In genomic region chr2:46471-47345, GRCh38 we compare ENCODE assay signal across 9 cellular contexts. TPM values are rescaled to one million over a fixed set of nuclear protein-coding genes. Genes with fewer than 3 reads are reported as not detected.
DNase-seq lines count a peak whose midpoint lies in the region; ATAC-seq, FAIRE-seq and TF ChIP-seq lines count a peak whose summit lies in the region.
"Had no signal": no experiment of that assay in that cellular context is flagged by ENCODE, and none has a peak within 500 bp of the region (broad histone marks: within the 10 kb centered on the region; RNA-seq: fewer than 3 reads in every experiment).

Gene FAM110C, minus strand, starts transcription at chr2:46505. Its CDS starts 120 bp downstream, at chr2:46385.

- no peak within 1 kb of the TSS for H3K4me3 ChIP-seq in foreskin fibroblast (ENCODE audit: low read depth in 1 of 2, low read length in 2 of 2)
- peak within 1 kb of the TSS; percentile 76 for H3K4me3 ChIP-seq in thymus (ENCODE audit: low read length)

- H3K36me3 Mint-ChIP-seq in natural killer cell treated with Interleukin-12 subunit alpha and Interleukin-12 subunit beta and Interleukin-15 and Interleukin-18, amount 100 ng/mL, for 72 hours, result no peaks in the 10 kb centered on the region

- peaks cover 10 to 16% of the 10 kb centered on the region in 2 donors for H3K27me3 Mint-ChIP-seq in natural killer cell treated with Interleukin-12 subunit alpha and Interleukin-12 subunit beta and Interleukin-15 and Interleukin-18, amount 100 ng/mL, for 72 hours

- 3% methylated on average over 75 of the region's 75 CpGs for WGBS in thymus

- H3K27ac Mint-ChIP-seq in natural killer cell treated with Interleukin-12 subunit alpha and Interleukin-12 subunit beta and Interleukin-15 and Interleukin-18, amount 100 ng/mL, for 72 hours, result peak within 1 kb of the TSS; percentile 15 to 65

- peak; percentile 80 to 82 for ATAC-seq in natural killer cell treated with Interleukin-12 subunit alpha and Interleukin-12 subunit beta and Interleukin-15 and Interleukin-18, amount 100 ng/mL, for 72 hours

- peaks cover 26% of the 10 kb centered on the region for H3K27me3 ChIP-seq in thymus (ENCODE audit: control insufficient read depth, insufficient read depth)

- no peaks in the 10 kb centered on the region for H3K9me3 ChIP-seq in thymus (ENCODE audit: control insufficient read depth)

- no peak for TF ChIP-seq POLR2A in H54 (IDR thresholded peaks at IDR 0.05; ENCODE audit: low read depth, low read length)

- TF ChIP-seq CTCF in foreskin fibroblast (IDR thresholded peaks at IDR 0.05; ENCODE audit: low read depth, low read length), result no peak

- no peaks in the 10 kb centered on the region for H3K36me3 ChIP-seq in thymus (ENCODE audit: control insufficient read depth, insufficient read depth)

- H3K27ac ChIP-seq in thymus (ENCODE audit: low read depth), result peak within 1 kb of the TSS; percentile 84

- H3K4me1 ChIP-seq in thymus (ENCODE audit: control insufficient read depth, insufficient read depth, low read length), result peaks cover 8% of the 10 kb centered on the region

- no peak for FAIRE-seq in H54 (lab: Jason Lieb, UNC)

- peak within 1 kb of the TSS; percentile 83 for H3K4me3 Mint-ChIP-seq in natural killer cell treated with Interleukin-12 subunit alpha and Interleukin-12 subunit beta and Interleukin-15 and Interleukin-18, amount 100 ng/mL, for 72 hours

- H3K4me1 Mint-ChIP-seq in natural killer cell treated with Interleukin-12 subunit alpha and Interleukin-12 subunit beta and Interleukin-15 and Interleukin-18, amount 100 ng/mL, for 72 hours (ENCODE audit: low read depth in 2 of 2), result peaks cover 7 to 14% of the 10 kb centered on the region in 2 donors

- DNase-seq in SIG-M5 treated with dmso at 0.1 percent for 504 hours (lab: John Stamatoyannopoulos, UW; ENCODE audit: unreplicated experiment) (peak; percentile 32), SIG-M5 (lab: John Stamatoyannopoulos, UW) (no peak), foreskin fibroblast (peak; percentile 3 to 12), H54 (ENCODE audit: insufficient read length, low spot score) (no peak), HCEC 1CT (no peak)
- DNase-seq in activated T-cell treated with anti-CD3 and anti-CD28 coated beads, Interleukin-2, amount 50 U/mL, for 48 hours, result peak; percentile 48 to 54
- peak; percentile 67 for DNase-seq in natural killer cell treated with Interleukin-12 subunit alpha and Interleukin-12 subunit beta and Interleukin-15 and Interleukin-18, amount 100 ng/mL, for 72 hours (ENCODE audit: low spot score)

- no peaks in the 10 kb centered on the region for H3K9me3 Mint-ChIP-seq in natural killer cell treated with Interleukin-12 subunit alpha and Interleukin-12 subunit beta and Interleukin-15 and Interleukin-18, amount 100 ng/mL, for 72 hours

RNA-seq across cellular contexts. Expression of gene FAM110C, which starts in this region (rescaled TPM):
- 1 to 10 TPM in 1 of 2 donors, under 1 TPM in 1; 0.90 to 1.6 TPM for total RNA-seq in natural killer cell treated with Interleukin-12 subunit alpha and Interleukin-12 subunit beta and Interleukin-15 and Interleukin-18, amount 100 ng/mL, for 72 hours
- 7.3 TPM for polyA plus RNA-seq in thymus
- polyA plus RNA-seq: BJ had no signal

Comparison
In these comparisons a context has a peak if more than half of its experiments do, and no peak if none do; other contexts are left out.
1. DNase-seq: peak in SIG-M5 treated with dmso at 0.1 percent for 504 hours (single experiment), activated T-cell treated with anti-CD3 and anti-CD28 coated beads, Interleukin-2, amount 50 U/mL, for 48 hours (2 of 2), foreskin fibroblast (2 of 2) and natural killer cell treated with Interleukin-12 subunit alpha and Interleukin-12 subunit beta and Interleukin-15 and Interleukin-18, amount 100 ng/mL, for 72 hours (single experiment); none in SIG-M5 (single experiment), H54 (single experiment) and HCEC 1CT (single experiment).